ENCODE assay signal across 8 cellular contexts in genomic region chr6:151675746-151676459, GRCh38.
DNase-seq lines count a peak whose midpoint lies in the region; ATAC-seq, FAIRE-seq and TF ChIP-seq lines count a peak whose summit lies in the region.

No MANE protein-coding gene starts in this region.

- H3K4me3 ChIP-seq in cardiac muscle cell: no peak overlapping the region

- no peak overlapping the region for H3K27ac Mint-ChIP-seq in naive thymus-derived CD8-positive, alpha-beta T cell

- H3K27me3 ChIP-seq in cardiac muscle cell: no peaks in the 10 kb centered on the region

- peak; percentile 96 for ATAC-seq in HG02642 (IDR thresholded peaks at IDR 0.05; ENCODE audit: poor library complexity, unreplicated experiment)
- peak; percentile 55 to 65 for ATAC-seq in naive thymus-derived CD8-positive, alpha-beta T cell

- H3K4me1 ChIP-seq in cardiac muscle cell (ENCODE audit: low read depth): no peaks in the 10 kb centered on the region

- DNase-seq in cardiac muscle cell (ENCODE audit: low read depth in 1 of 2, low spot score in 1 of 2): peak; percentile 47 to 69
- DNase-seq in cardiac septum (ENCODE audit: low spot score): no peak
- DNase-seq in NCI-H1105 treated with DMSO at 0.1 percent for 48 hours (lab: John Stamatoyannopoulos, UW): peak; percentile 64
- peak; percentile 33 to 41 for DNase-seq in activated CD4-positive, alpha-beta T cell treated with anti-CD3 and anti-CD28 coated beads for 4 hours
- peak; percentile 59 for DNase-seq in ecto neural progenitor cell (ENCODE audit: low spot score)
- peak in 9 of 10 donors; percentile 6 to 46 (median 25) for DNase-seq in naive thymus-derived CD8-positive, alpha-beta T cell
- DNase-seq in urothelium cell line (ENCODE audit: low spot score): peak; percentile 82

- TF ChIP-seq CTCF in cardiac muscle cell (IDR thresholded peaks at IDR 0.05; ENCODE audit: low read depth, low read length): peak; percentile 89

- H3K36me3 Mint-ChIP-seq in naive thymus-derived CD8-positive, alpha-beta T cell: no peaks in the 10 kb centered on the region

- H3K4me1 Mint-ChIP-seq in naive thymus-derived CD8-positive, alpha-beta T cell: peaks cover 0 to 3% (median 0%) of the 10 kb centered on the region in 4 donors

- intact Hi-C loops in cardiac septum (cut with DNase I): loop anchor here (10.0 kb wide), 1 partner anchor 589 kb away; no protein-coding TSS in a partner anchor

- POLR2A ChIA-PET in naive thymus-derived CD8-positive, alpha-beta T cell (lab: Charles Lee): no interaction called here

- H3K9me3 Mint-ChIP-seq in naive thymus-derived CD8-positive, alpha-beta T cell: no peaks in the 10 kb centered on the region

- H3K27me3 Mint-ChIP-seq in naive thymus-derived CD8-positive, alpha-beta T cell: peaks cover 0 to 4% (median 1%) of the 10 kb centered on the region in 5 donors

- H3K36me3 ChIP-seq in cardiac muscle cell: no peaks in the 10 kb centered on the region

- H3K9me3 ChIP-seq in cardiac muscle cell (ENCODE audit: low read depth): no peaks in the 10 kb centered on the region

- no peak overlapping the region for H3K27ac ChIP-seq in cardiac muscle cell

- no peak overlapping the region for H3K4me3 Mint-ChIP-seq in naive thymus-derived CD8-positive, alpha-beta T cell

- FAIRE-seq in urothelium cell line (lab: Jason Lieb, UNC): no peak
